Comparison of ENCODE assay signal across 6 cellular contexts in genomic region chr17:7437369-7437863, GRCh38. TPM values are rescaled to one million over a fixed set of nuclear protein-coding genes. Genes with fewer than 3 reads are reported as not detected.
A peak's percentile ranks its signal among the peaks of the same experiment; 100 is the strongest.
DNase-seq lines count a peak whose midpoint lies in the region; ATAC-seq and TF ChIP-seq lines count a peak whose summit lies in the region.

No MANE protein-coding gene starts in this region.

- H3K27ac Mint-ChIP-seq in natural killer cell, result peak overlapping the region in 1 of 2 donors; percentile 46

- H3K4me3 Mint-ChIP-seq in natural killer cell, result peak overlapping the region; percentile 91

- DNase-seq in astrocyte of the cerebellum (ENCODE audit: low read depth) (no peak), natural killer cell (no peak), cerebellum (ENCODE audit: low spot score) (no peak), GM20000 (ENCODE audit: low spot score) (no peak)

- peaks cover 24 to 35% of the 10 kb centered on the region in 2 donors for H3K27me3 Mint-ChIP-seq in natural killer cell (ENCODE audit: low read depth in 2 of 2)

- no peaks in the 10 kb centered on the region for H3K9me3 Mint-ChIP-seq in natural killer cell

- peak overlapping the region; percentile 64 for H3K9ac ChIP-seq in ES-I3 (ENCODE audit: low read depth, low read length)

- H3K4me1 Mint-ChIP-seq in natural killer cell, result peaks cover 29 to 49% of the 10 kb centered on the region in 2 donors

- TF ChIP-seq CTCF in astrocyte of the cerebellum (IDR thresholded peaks at IDR 0.05; ENCODE audit: low read depth, low read length, missing control alignments), result no peak
- no peak for TF ChIP-seq CTCF in natural killer cell (IDR thresholded peaks at IDR 0.05)
- no peak for TF ChIP-seq CTCF in GM20000 (IDR thresholded peaks at IDR 0.05; ENCODE audit: extremely low read depth, missing control alignments)

- H3K36me3 Mint-ChIP-seq in natural killer cell, result no peaks in the 10 kb centered on the region

- H3K4me1 ChIP-seq in ES-I3 (ENCODE audit: insufficient read depth, low read length), result peaks cover 4% of the 10 kb centered on the region

- no peaks in the 10 kb centered on the region for H3K36me3 ChIP-seq in ES-I3 (ENCODE audit: insufficient read depth, low read length)

- in situ Hi-C loops in astrocyte of the cerebellum (cut with HindIII; ENCODE audit: low sequenced_read_pairs), result no loop called here

- intact Hi-C loops in natural killer cell (cut with micrococcal nuclease), result loop anchor here (2.0 to 5.0 kb wide), 3 partner anchors 47 to 85 kb away; partner anchors contain the start of genes KCTD11 and POLR2A

- H3K9me3 ChIP-seq in ES-I3 (ENCODE audit: control insufficient read depth, insufficient read depth, low read length), result no peaks in the 10 kb centered on the region

- ATAC-seq in natural killer cell (no peak), HG02981 (IDR thresholded peaks at IDR 0.05; ENCODE audit: unreplicated experiment) (no peak)

- peak overlapping the region; percentile 19 for H3K4me3 ChIP-seq in astrocyte of the cerebellum (ENCODE audit: low read depth, low read length)

RNA-seq across cellular contexts. Expression of gene FGF11, which starts 1.9 kb away (rescaled TPM):
- total RNA-seq in natural killer cell, result 1 to 10 TPM; 1.2 to 4.2 (median 1.9) TPM
- 7.3 TPM for total RNA-seq in cerebellum

RNA-seq across cellular contexts. Expression of gene TMEM102, which starts 2.2 kb away (rescaled TPM):
- total RNA-seq in natural killer cell, result 1 to 10 TPM; 5.1 to 8.6 (median 7.0) TPM
- total RNA-seq in cerebellum, result 1.2 TPM

RNA-seq across cellular contexts. Expression of gene CHRNB1, which starts 7.4 kb away (rescaled TPM):
- total RNA-seq in natural killer cell, result 10 to 100 TPM in 2 of 3 donors, 1 to 10 TPM in 1; 9.8 to 10.4 (median 10.2) TPM
- total RNA-seq in cerebellum, result 12.5 TPM

RNA-seq across cellular contexts. Expression of gene SPEM3, which starts 8.8 kb away (rescaled TPM):
- not detected for total RNA-seq in natural killer cell
- not detected for total RNA-seq in cerebellum

RNA-seq across cellular contexts. Expression of gene SPEM2, which starts 12.0 kb away (rescaled TPM):
- not detected for total RNA-seq in natural killer cell
- not detected for total RNA-seq in cerebellum
